Comparison of ENCODE assay signal across 1 cellular context in the genomic region with DNA sequence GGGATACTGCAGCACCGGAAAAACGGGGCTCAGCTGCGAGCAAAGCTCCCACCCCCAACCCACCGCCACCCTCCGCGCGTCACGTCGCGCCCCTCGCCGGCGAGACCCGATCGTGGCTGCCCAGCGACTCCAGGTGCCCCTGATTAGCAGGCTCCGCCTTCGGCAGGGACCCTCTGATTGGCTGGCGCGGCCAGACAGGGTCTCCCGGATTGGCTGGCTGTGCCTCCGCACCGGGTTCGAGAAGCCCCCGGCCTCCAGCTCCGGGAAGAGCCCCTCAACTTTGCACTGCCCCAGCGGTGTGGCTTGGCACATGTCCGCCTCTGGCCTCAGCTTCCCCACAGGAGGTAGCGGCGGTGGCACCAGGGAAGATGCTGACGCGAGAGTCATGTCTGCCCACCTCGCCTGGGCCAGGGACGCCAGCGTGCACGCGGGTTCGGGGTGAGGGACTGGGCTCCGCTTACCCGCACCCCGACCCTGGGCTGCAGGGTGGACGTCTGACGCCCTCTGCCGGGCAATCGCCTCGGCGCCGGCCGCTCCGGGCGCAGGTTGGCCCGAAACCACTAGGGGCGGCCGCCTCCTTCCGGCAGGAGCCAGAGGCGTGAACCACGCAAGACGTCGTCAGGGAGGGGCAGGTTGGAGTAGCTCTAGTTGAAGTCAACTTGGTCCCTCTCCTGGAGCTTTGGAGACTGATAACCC.
TF ChIP-seq lines count a peak whose summit lies in the region.

No MANE protein-coding gene starts in this region.

TF ChIP-seq in GM12878, 131 proteins besides CTCF, POLR2A, EP300 and RAD21 (continued from another document):
- peak; percentile 77; the same call in 1 of the 2 replicates for TF ChIP-seq IKZF1 (conservative IDR thresholded peaks at IDR 0.05)
- TF ChIP-seq, protein P1, sequence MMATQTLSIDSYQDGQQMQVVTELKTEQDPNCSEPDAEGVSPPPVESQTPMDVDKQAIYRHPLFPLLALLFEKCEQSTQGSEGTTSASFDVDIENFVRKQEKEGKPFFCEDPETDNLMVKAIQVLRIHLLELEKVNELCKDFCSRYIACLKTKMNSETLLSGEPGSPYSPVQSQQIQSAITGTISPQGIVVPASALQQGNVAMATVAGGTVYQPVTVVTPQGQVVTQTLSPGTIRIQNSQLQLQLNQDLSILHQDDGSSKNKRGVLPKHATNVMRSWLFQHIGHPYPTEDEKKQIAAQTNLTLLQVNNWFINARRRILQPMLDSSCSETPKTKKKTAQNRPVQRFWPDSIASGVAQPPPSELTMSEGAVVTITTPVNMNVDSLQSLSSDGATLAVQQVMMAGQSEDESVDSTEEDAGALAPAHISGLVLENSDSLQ (IDR thresholded peaks at IDR 0.05): peak; percentile 51
- peak; percentile 60; the same call in 1 of the 2 replicates for TF ChIP-seq NR2C1 (IDR thresholded peaks at IDR 0.05)
- peak; percentile 87; the same call in 1 of the 2 replicates for TF ChIP-seq PAX5 (IDR thresholded peaks at IDR 0.05; ENCODE audit: borderline replicate concordance, low read depth, low read length)
- TF ChIP-seq HSF1 (IDR thresholded peaks at IDR 0.05; ENCODE audit: low read depth, low read length): no peak
- TF ChIP-seq TARDBP (IDR thresholded peaks at IDR 0.05; ENCODE audit: borderline replicate concordance): peak; percentile 74; the same call in 1 of the 2 replicates
- peak; percentile 21 for TF ChIP-seq MEF2B (IDR thresholded peaks at IDR 0.05; ENCODE audit: partially characterized antibody, poor library complexity, severe bottlenecking)
- TF ChIP-seq ZNF592 (IDR thresholded peaks at IDR 0.05): peak; percentile 97
- TF ChIP-seq MTA3 (IDR thresholded peaks at IDR 0.05; ENCODE audit: borderline replicate concordance, low read length): no peak
- TF ChIP-seq SMAD5 (IDR thresholded peaks at IDR 0.05; ENCODE audit: low read depth): no peak
- TF ChIP-seq JUND (IDR thresholded peaks at IDR 0.05; ENCODE audit: low read depth, low read length): peak; percentile 27; the same call in 1 of the 2 replicates
- peak; percentile 99 for TF ChIP-seq IRF4 (IDR thresholded peaks at IDR 0.05; ENCODE audit: low read depth, low read length)
- peak; percentile 83 for TF ChIP-seq ZNF24 (IDR thresholded peaks at IDR 0.05)
- no peak for TF ChIP-seq NRF1 (conservative IDR thresholded peaks at IDR 0.05; ENCODE audit: low read depth, low read length)
- TF ChIP-seq KLF5 (IDR thresholded peaks at IDR 0.05; ENCODE audit: partially characterized antibody): peak; percentile 68
- TF ChIP-seq, protein P2, sequence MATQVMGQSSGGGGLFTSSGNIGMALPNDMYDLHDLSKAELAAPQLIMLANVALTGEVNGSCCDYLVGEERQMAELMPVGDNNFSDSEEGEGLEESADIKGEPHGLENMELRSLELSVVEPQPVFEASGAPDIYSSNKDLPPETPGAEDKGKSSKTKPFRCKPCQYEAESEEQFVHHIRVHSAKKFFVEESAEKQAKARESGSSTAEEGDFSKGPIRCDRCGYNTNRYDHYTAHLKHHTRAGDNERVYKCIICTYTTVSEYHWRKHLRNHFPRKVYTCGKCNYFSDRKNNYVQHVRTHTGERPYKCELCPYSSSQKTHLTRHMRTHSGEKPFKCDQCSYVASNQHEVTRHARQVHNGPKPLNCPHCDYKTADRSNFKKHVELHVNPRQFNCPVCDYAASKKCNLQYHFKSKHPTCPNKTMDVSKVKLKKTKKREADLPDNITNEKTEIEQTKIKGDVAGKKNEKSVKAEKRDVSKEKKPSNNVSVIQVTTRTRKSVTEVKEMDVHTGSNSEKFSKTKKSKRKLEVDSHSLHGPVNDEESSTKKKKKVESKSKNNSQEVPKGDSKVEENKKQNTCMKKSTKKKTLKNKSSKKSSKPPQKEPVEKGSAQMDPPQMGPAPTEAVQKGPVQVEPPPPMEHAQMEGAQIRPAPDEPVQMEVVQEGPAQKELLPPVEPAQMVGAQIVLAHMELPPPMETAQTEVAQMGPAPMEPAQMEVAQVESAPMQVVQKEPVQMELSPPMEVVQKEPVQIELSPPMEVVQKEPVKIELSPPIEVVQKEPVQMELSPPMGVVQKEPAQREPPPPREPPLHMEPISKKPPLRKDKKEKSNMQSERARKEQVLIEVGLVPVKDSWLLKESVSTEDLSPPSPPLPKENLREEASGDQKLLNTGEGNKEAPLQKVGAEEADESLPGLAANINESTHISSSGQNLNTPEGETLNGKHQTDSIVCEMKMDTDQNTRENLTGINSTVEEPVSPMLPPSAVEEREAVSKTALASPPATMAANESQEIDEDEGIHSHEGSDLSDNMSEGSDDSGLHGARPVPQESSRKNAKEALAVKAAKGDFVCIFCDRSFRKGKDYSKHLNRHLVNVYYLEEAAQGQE (IDR thresholded peaks at IDR 0.05; ENCODE audit: low read depth, low read length): peak; percentile 43; the same call in 1 of the 2 replicates
- TF ChIP-seq MTA2 (IDR thresholded peaks at IDR 0.05; ENCODE audit: low read depth): peak; percentile 65; the same call in 1 of the 2 replicates
- TF ChIP-seq CHD4 (IDR thresholded peaks at IDR 0.05): peak; percentile 91; the same call in 1 of the 2 replicates
- TF ChIP-seq CEBPB (IDR thresholded peaks at IDR 0.05; ENCODE audit: borderline replicate concordance in 1 of 2, low read depth in 2 of 2, low read length in 2 of 2): no peak
- no peak for TF ChIP-seq ESRRA (IDR thresholded peaks at IDR 0.05; ENCODE audit: low read length)
- no peak for TF ChIP-seq NR2C2 (IDR thresholded peaks at IDR 0.05; ENCODE audit: borderline replicate concordance, control insufficient read depth, insufficient read length, low read depth)
- TF ChIP-seq SRF (IDR thresholded peaks at IDR 0.05; ENCODE audit: low read depth in 2 of 2, low read length in 2 of 2): peak in 1 of 2 experiments; percentile 66; a peak in 2 of 4 replicates
- no peak for TF ChIP-seq KAT2A (conservative IDR thresholded peaks at IDR 0.05; ENCODE audit: control insufficient read depth, low read depth, low read length)
- peak; percentile 82; the same call in 1 of the 2 replicates for TF ChIP-seq MAX (IDR thresholded peaks at IDR 0.05; ENCODE audit: low read depth, low read length)
- peak; percentile 11 for TF ChIP-seq E4F1 (IDR thresholded peaks at IDR 0.05; ENCODE audit: borderline replicate concordance, partially characterized antibody)
- TF ChIP-seq SMARCA5 (IDR thresholded peaks at IDR 0.05): peak; percentile 99
- peak; percentile 89 for TF ChIP-seq NBN (IDR thresholded peaks at IDR 0.05)
- TF ChIP-seq SPI1 (IDR thresholded peaks at IDR 0.05; ENCODE audit: borderline replicate concordance, insufficient read depth, low read depth, low read length): no peak
- TF ChIP-seq SP1 (IDR thresholded peaks at IDR 0.05; ENCODE audit: low read depth, low read length): peak; percentile 43
- peak; percentile 79; the same call in 1 of the 2 replicates for TF ChIP-seq TCF3 (IDR thresholded peaks at IDR 0.05; ENCODE audit: borderline replicate concordance, insufficient read depth, low read depth, low read length)
- TF ChIP-seq, protein P3, sequence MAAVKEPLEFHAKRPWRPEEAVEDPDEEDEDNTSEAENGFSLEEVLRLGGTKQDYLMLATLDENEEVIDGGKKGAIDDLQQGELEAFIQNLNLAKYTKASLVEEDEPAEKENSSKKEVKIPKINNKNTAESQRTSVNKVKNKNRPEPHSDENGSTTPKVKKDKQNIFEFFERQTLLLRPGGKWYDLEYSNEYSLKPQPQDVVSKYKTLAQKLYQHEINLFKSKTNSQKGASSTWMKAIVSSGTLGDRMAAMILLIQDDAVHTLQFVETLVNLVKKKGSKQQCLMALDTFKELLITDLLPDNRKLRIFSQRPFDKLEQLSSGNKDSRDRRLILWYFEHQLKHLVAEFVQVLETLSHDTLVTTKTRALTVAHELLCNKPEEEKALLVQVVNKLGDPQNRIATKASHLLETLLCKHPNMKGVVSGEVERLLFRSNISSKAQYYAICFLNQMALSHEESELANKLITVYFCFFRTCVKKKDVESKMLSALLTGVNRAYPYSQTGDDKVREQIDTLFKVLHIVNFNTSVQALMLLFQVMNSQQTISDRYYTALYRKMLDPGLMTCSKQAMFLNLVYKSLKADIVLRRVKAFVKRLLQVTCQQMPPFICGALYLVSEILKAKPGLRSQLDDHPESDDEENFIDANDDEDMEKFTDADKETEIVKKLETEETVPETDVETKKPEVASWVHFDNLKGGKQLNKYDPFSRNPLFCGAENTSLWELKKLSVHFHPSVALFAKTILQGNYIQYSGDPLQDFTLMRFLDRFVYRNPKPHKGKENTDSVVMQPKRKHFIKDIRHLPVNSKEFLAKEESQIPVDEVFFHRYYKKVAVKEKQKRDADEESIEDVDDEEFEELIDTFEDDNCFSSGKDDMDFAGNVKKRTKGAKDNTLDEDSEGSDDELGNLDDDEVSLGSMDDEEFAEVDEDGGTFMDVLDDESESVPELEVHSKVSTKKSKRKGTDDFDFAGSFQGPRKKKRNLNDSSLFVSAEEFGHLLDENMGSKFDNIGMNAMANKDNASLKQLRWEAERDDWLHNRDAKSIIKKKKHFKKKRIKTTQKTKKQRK (IDR thresholded peaks at IDR 0.05; ENCODE audit: low read depth, low read length): no peak
- TF ChIP-seq RCOR1 (conservative IDR thresholded peaks at IDR 0.05; ENCODE audit: low read depth, low read length): no peak
- TF ChIP-seq ZNF207 (IDR thresholded peaks at IDR 0.05; ENCODE audit: borderline replicate concordance): peak; percentile 87; the same call in 1 of the 2 replicates
- TF ChIP-seq DPF2 (IDR thresholded peaks at IDR 0.05): peak; percentile 77
